ENCODE assay signal across 1 cellular context in the genomic region with DNA sequence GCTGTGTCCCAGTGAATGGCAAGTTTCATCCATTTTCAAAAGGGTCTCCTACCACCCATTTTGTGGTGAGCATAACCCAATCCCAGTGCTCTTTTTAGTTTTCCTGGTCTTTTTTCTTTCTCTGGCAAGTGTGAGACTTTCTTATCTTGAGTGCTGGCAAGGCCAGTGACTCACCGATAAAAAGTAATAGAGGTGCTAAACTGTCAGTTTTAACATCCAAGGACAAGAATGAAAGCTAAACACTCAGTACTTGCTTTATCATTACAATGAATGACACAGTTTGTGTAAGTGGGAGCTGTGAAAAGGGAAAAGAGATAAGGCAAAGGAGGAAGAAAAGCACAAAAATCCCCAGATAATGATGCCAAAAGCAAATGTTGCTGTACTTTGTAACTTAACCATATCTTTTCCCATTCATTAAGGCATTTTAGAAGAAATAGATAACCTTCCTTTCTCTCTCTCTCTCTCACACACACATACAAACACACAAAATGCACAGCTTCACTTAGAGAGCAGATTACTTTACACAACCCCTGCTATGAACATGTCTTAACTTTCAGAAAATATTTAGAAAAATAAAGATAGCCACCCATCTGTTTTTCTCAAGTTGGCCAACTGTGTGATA.
TF ChIP-seq lines count a peak whose summit lies in the region.

No MANE protein-coding gene starts in this region.

TF ChIP-seq in HEK293, 187 proteins besides CTCF, POLR2A, EP300 and RAD21 (continued from another document):
- TF ChIP-seq, protein P1, sequence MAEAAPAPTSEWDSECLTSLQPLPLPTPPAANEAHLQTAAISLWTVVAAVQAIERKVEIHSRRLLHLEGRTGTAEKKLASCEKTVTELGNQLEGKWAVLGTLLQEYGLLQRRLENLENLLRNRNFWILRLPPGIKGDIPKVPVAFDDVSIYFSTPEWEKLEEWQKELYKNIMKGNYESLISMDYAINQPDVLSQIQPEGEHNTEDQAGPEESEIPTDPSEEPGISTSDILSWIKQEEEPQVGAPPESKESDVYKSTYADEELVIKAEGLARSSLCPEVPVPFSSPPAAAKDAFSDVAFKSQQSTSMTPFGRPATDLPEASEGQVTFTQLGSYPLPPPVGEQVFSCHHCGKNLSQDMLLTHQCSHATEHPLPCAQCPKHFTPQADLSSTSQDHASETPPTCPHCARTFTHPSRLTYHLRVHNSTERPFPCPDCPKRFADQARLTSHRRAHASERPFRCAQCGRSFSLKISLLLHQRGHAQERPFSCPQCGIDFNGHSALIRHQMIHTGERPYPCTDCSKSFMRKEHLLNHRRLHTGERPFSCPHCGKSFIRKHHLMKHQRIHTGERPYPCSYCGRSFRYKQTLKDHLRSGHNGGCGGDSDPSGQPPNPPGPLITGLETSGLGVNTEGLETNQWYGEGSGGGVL (tag by site-specific recombination; IDR thresholded peaks at IDR 0.05) = peak; percentile 16; the same call in 1 of the 2 replicates
- TF ChIP-seq, protein P2, sequence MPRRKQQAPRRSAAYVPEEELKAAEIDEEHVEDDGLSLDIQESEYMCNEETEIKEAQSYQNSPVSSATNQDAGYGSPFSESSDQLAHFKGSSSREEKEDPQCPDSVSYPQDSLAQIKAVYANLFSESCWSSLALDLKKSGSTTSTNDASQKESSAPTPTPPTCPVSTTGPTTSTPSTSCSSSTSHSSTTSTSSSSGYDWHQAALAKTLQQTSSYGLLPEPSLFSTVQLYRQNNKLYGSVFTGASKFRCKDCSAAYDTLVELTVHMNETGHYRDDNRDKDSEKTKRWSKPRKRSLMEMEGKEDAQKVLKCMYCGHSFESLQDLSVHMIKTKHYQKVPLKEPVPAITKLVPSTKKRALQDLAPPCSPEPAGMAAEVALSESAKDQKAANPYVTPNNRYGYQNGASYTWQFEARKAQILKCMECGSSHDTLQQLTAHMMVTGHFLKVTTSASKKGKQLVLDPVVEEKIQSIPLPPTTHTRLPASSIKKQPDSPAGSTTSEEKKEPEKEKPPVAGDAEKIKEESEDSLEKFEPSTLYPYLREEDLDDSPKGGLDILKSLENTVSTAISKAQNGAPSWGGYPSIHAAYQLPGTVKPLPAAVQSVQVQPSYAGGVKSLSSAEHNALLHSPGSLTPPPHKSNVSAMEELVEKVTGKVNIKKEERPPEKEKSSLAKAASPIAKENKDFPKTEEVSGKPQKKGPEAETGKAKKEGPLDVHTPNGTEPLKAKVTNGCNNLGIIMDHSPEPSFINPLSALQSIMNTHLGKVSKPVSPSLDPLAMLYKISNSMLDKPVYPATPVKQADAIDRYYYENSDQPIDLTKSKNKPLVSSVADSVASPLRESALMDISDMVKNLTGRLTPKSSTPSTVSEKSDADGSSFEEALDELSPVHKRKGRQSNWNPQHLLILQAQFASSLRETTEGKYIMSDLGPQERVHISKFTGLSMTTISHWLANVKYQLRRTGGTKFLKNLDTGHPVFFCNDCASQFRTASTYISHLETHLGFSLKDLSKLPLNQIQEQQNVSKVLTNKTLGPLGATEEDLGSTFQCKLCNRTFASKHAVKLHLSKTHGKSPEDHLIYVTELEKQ (tag by site-specific recombination; IDR thresholded peaks at IDR 0.05; ENCODE audit: borderline replicate concordance) = peak; percentile 94
- TF ChIP-seq ZNF2 (tag by site-specific recombination; IDR thresholded peaks at IDR 0.05) = 0 out of 2 replicates have a peak, but pooled peaks have one; percentile 37
- TF ChIP-seq BCL11A (tag by site-specific recombination; IDR thresholded peaks at IDR 0.05; ENCODE audit: low read depth) = 0 out of 2 replicates have a peak, but pooled peaks have one; percentile 33
- TF ChIP-seq ZSCAN23 (tag by site-specific recombination; IDR thresholded peaks at IDR 0.05) = 0 out of 2 replicates have a peak, but pooled peaks have one; percentile 44
- TF ChIP-seq, protein P3, sequence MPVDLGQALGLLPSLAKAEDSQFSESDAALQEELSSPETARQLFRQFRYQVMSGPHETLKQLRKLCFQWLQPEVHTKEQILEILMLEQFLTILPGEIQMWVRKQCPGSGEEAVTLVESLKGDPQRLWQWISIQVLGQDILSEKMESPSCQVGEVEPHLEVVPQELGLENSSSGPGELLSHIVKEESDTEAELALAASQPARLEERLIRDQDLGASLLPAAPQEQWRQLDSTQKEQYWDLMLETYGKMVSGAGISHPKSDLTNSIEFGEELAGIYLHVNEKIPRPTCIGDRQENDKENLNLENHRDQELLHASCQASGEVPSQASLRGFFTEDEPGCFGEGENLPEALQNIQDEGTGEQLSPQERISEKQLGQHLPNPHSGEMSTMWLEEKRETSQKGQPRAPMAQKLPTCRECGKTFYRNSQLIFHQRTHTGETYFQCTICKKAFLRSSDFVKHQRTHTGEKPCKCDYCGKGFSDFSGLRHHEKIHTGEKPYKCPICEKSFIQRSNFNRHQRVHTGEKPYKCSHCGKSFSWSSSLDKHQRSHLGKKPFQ (tag by site-specific recombination; IDR thresholded peaks at IDR 0.05) = peak; percentile 85
- TF ChIP-seq, protein P4, sequence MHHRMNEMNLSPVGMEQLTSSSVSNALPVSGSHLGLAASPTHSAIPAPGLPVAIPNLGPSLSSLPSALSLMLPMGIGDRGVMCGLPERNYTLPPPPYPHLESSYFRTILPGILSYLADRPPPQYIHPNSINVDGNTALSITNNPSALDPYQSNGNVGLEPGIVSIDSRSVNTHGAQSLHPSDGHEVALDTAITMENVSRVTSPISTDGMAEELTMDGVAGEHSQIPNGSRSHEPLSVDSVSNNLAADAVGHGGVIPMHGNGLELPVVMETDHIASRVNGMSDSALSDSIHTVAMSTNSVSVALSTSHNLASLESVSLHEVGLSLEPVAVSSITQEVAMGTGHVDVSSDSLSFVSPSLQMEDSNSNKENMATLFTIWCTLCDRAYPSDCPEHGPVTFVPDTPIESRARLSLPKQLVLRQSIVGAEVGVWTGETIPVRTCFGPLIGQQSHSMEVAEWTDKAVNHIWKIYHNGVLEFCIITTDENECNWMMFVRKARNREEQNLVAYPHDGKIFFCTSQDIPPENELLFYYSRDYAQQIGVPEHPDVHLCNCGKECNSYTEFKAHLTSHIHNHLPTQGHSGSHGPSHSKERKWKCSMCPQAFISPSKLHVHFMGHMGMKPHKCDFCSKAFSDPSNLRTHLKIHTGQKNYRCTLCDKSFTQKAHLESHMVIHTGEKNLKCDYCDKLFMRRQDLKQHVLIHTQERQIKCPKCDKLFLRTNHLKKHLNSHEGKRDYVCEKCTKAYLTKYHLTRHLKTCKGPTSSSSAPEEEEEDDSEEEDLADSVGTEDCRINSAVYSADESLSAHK (tag by site-specific recombination; IDR thresholded peaks at IDR 0.05) = peak; percentile 93
- TF ChIP-seq ZNF561 (tag by site-specific recombination; IDR thresholded peaks at IDR 0.05; ENCODE audit: borderline replicate concordance) = peak; percentile 65; the same call in 1 of the 2 replicates
- peak; percentile 99 for TF ChIP-seq ZNF843 (tag by site-specific recombination; IDR thresholded peaks at IDR 0.05)
- TF ChIP-seq SCRT1 (tag by site-specific recombination; IDR thresholded peaks at IDR 0.05; ENCODE audit: borderline replicate concordance) = peak; percentile 62; the same call in 1 of the 2 replicates
- TF ChIP-seq ZNF660 (tag by site-specific recombination; IDR thresholded peaks at IDR 0.05) = peak; percentile 61
- TF ChIP-seq KLF16 (tag by site-specific recombination; IDR thresholded peaks at IDR 0.05) = peak; percentile 93
- TF ChIP-seq ZSCAN30 (tag by site-specific recombination; IDR thresholded peaks at IDR 0.05) = peak; percentile 85
- TF ChIP-seq ZNF239 (tag by site-specific recombination; IDR thresholded peaks at IDR 0.05) = no peak
- TF ChIP-seq YY2 (tag by site-specific recombination; IDR thresholded peaks at IDR 0.05) = no peak
- 0 out of 2 replicates have a peak, but pooled peaks have one; percentile 45 for TF ChIP-seq GFI1B (tag by site-specific recombination; IDR thresholded peaks at IDR 0.05)
- peak; percentile 93 for TF ChIP-seq OVOL3 (tag by site-specific recombination; IDR thresholded peaks at IDR 0.05)
- TF ChIP-seq YY1 (tag by site-specific recombination; IDR thresholded peaks at IDR 0.05) = peak; percentile 53; the same call in 1 of the 2 replicates
- peak; percentile 91 for TF ChIP-seq OSR2 (tag by site-specific recombination; IDR thresholded peaks at IDR 0.05)
- TF ChIP-seq GLI2 (tag by site-specific recombination; IDR thresholded peaks at IDR 0.05; ENCODE audit: borderline replicate concordance, low read depth) = peak; percentile 94; the same call in 1 of the 2 replicates
- peak; percentile 54 for TF ChIP-seq ZNF366 (tag by site-specific recombination; conservative IDR thresholded peaks at IDR 0.05)
